Comparison of ENCODE assay signal across 9 cellular contexts in genomic region chr5:141135030-141135717, GRCh38. TPM values are rescaled to one million over a fixed set of nuclear protein-coding genes. Genes with fewer than 3 reads are reported as not detected.
DNase-seq lines count a peak whose midpoint lies in the region; ATAC-seq and TF ChIP-seq lines count a peak whose summit lies in the region.
"Had no signal": no experiment of that assay in that cellular context is flagged by ENCODE, and none has a peak within 500 bp of the region (broad histone marks: within the 10 kb centered on the region; RNA-seq: fewer than 3 reads in every experiment).

Gene PCDHB5 (plus strand): TSS chr5:141135206. CDS start chr5:141135435, 229 bp downstream.

- POLR2A ChIA-PET in CD8-positive, alpha-beta T cell (lab: Charles Lee) = no interaction called here

- no peak within 1 kb of the TSS for H3K27ac Mint-ChIP-seq in CD8-positive, alpha-beta T cell
- H3K27ac Mint-ChIP-seq: IgD-negative memory B cell had no signal

- H3K27me3 ChIP-seq in CD8-positive, alpha-beta T cell (ENCODE audit: insufficient read depth, low read length) = peaks cover 3% of the 10 kb centered on the region
- H3K27me3 ChIP-seq in adrenal gland = no peaks in the 10 kb centered on the region
- H3K27me3 ChIP-seq in kidney epithelial cell (ENCODE audit: control insufficient read depth, insufficient read depth, low read length) = no peaks in the 10 kb centered on the region
- no peaks in the 10 kb centered on the region for H3K27me3 ChIP-seq in upper lobe of right lung

- intact Hi-C loops in CD8-positive, alpha-beta T cell (cut with DNase I, micrococcal nuclease) = no loop called here
- intact Hi-C loops in adrenal gland (cut with DNase I) (no loop called here), upper lobe of right lung (cut with DNase I) (no loop called here)

- no peaks in the 10 kb centered on the region for H3K36me3 ChIP-seq in CD8-positive, alpha-beta T cell (ENCODE audit: insufficient read depth, low read length)
- H3K36me3 ChIP-seq in adrenal gland (replicated peaks in 1 of 2) (no peaks in the 10 kb centered on the region), kidney epithelial cell (ENCODE audit: control insufficient read depth, insufficient read depth, low read length) (no peaks in the 10 kb centered on the region), upper lobe of right lung (no peaks in the 10 kb centered on the region)

- no peak for ATAC-seq in CD8-positive, alpha-beta T cell
- ATAC-seq in upper lobe of right lung = peak; percentile 42
- no peak for ATAC-seq in activated CD4-positive, CD25-positive, alpha-beta regulatory T cell treated with anti-CD3 and anti-CD28 coated beads, Interleukin-2, amount 50 U/mL, for 24 hours

- WGBS in adrenal gland, 4 donors = 12 to 16% (median 16%) methylated on average over 22 of the region's 22 CpGs

- CTCF ChIA-PET in CD8-positive, alpha-beta T cell (lab: Charles Lee) = no interaction called here

- H3K4me1 Mint-ChIP-seq in CD8-positive, alpha-beta T cell (ENCODE audit: low read depth) = peaks cover 3% of the 10 kb centered on the region
- H3K4me1 Mint-ChIP-seq: IgD-negative memory B cell had no signal

- H3K27me3 Mint-ChIP-seq in CD8-positive, alpha-beta T cell (ENCODE audit: low read depth) = peaks cover 19% of the 10 kb centered on the region
- H3K27me3 Mint-ChIP-seq: IgD-negative memory B cell had no signal

- no peak within 1 kb of the TSS for H3K27ac ChIP-seq in CD8-positive, alpha-beta T cell (ENCODE audit: low read depth, low read length)
- H3K27ac ChIP-seq in adrenal gland (no peak within 1 kb of the TSS), upper lobe of right lung (no peak within 1 kb of the TSS)

- TF ChIP-seq CTCF in CD8-positive, alpha-beta T cell (IDR thresholded peaks at IDR 0.05) = no peak
- TF ChIP-seq CTCF in adrenal gland (IDR thresholded peaks at IDR 0.05) (peak; percentile 9 to 46 (median 33)), kidney epithelial cell (IDR thresholded peaks at IDR 0.05; ENCODE audit: insufficient read depth, low read length, poor library complexity, severe bottlenecking) (peak; percentile 18), upper lobe of right lung (IDR thresholded peaks at IDR 0.05) (peak; percentile 34)

- H3K9me3 Mint-ChIP-seq in CD8-positive, alpha-beta T cell = peaks cover 31% of the 10 kb centered on the region

- DNase-seq in CD8-positive, alpha-beta T cell = no peak
- DNase-seq in LHCN-M2 (ENCODE audit: low read depth) (peak; percentile 7), adrenal gland (peak in 5 of 7 donors; percentile 22 to 51 (median 40)), kidney epithelial cell (ENCODE audit: low read depth) (no peak), upper lobe of right lung (no peak), HK-2 (ENCODE audit: unreplicated experiment) (no peak), epidermal melanocyte (ENCODE audit: insufficient read length, low spot score) (no peak)

- TF ChIP-seq POLR2A in adrenal gland (IDR thresholded peaks at IDR 0.05) = no peak

- H3K9me3 ChIP-seq in CD8-positive, alpha-beta T cell (ENCODE audit: low read length) = no peaks in the 10 kb centered on the region
- peaks cover 0 to 23% (median 0%) of the 10 kb centered on the region in 3 donors for H3K9me3 ChIP-seq in adrenal gland (replicated peaks in 1 of 3)
- peaks cover 24% of the 10 kb centered on the region for H3K9me3 ChIP-seq in upper lobe of right lung

- no peak within 1 kb of the TSS for H3K4me3 ChIP-seq in CD8-positive, alpha-beta T cell (ENCODE audit: low read depth, low read length)
- H3K4me3 ChIP-seq in adrenal gland = peak within 1 kb of the TSS in 2 of 4 donors; percentile 8 to 45
- peak within 1 kb of the TSS; percentile 17 for H3K4me3 ChIP-seq in kidney epithelial cell (ENCODE audit: low read depth, low read length)
- peak within 1 kb of the TSS; percentile 29 for H3K4me3 ChIP-seq in upper lobe of right lung

- H3K4me3 Mint-ChIP-seq in CD8-positive, alpha-beta T cell = peak within 1 kb of the TSS; percentile 63

- H3K4me1 ChIP-seq in CD8-positive, alpha-beta T cell (ENCODE audit: insufficient read depth, low read length) = no peaks in the 10 kb centered on the region
- no peaks in the 10 kb centered on the region for H3K4me1 ChIP-seq in adrenal gland (replicated peaks in 1 of 2)
- H3K4me1 ChIP-seq in upper lobe of right lung = no peaks in the 10 kb centered on the region

- H3K36me3 Mint-ChIP-seq in CD8-positive, alpha-beta T cell = no peaks in the 10 kb centered on the region

RNA-seq across cellular contexts. Expression of gene PCDHB5, which starts in this region (rescaled TPM):
- total RNA-seq in CD8-positive, alpha-beta T cell = not detected
- total RNA-seq in LHCN-M2 (2014; rRNA removed) = 0.63 and 1.1 TPM in 2 replicates
- 0.11 TPM for polyA plus RNA-seq in LHCN-M2 (2012)
- total RNA-seq in adrenal gland = 10 to 100 TPM in 1 of 8 donors, 1 to 10 TPM in 7; 2.8 to 10.7 (median 4.8) TPM
- 1 to 10 TPM; 1.0 to 4.5 (median 1.6) TPM for polyA plus RNA-seq in adrenal gland
- total RNA-seq in kidney epithelial cell = 3.1 and 6.7 TPM in 2 replicates
- 2.3 TPM for total RNA-seq in upper lobe of right lung
- polyA plus RNA-seq: IgD-negative memory B cell had no signal

Comparison
In these comparisons a context has a peak if more than half of its experiments do, and no peak if none do; other contexts are left out.
1. DNase-seq: peak in LHCN-M2 (single experiment) and adrenal gland (5 of 7); none in CD8-positive, alpha-beta T cell (0 of 7), kidney epithelial cell (single experiment), upper lobe of right lung (single experiment), HK-2 (single experiment) and epidermal melanocyte (single experiment).